8 cellular contexts compared by ENCODE assay signal in genomic region chr3:10602769-10603768, GRCh38.
A peak's percentile ranks its signal among the peaks of the same experiment; 100 is the strongest.
DNase-seq lines count a peak whose midpoint lies in the region; ATAC-seq and TF ChIP-seq lines count a peak whose summit lies in the region.

No MANE protein-coding gene starts in this region.

- no peaks in the 10 kb centered on the region for H3K9me3 Mint-ChIP-seq in activated CD4-positive, alpha-beta memory T cell treated with anti-CD3 and anti-CD28 coated beads, Interleukin-2, amount 10 ng/mL, durations not matched to agents 7 days and 5 days

- no peaks in the 10 kb centered on the region for H3K36me3 Mint-ChIP-seq in activated CD4-positive, alpha-beta memory T cell treated with anti-CD3 and anti-CD28 coated beads, Interleukin-2, amount 10 ng/mL, durations not matched to agents 7 days and 5 days (ENCODE audit: low read depth)

- H3K27ac ChIP-seq in lower lobe of right lung (no peak overlapping the region), thyroid gland (no peak overlapping the region)

- H3K4me1 Mint-ChIP-seq in activated CD4-positive, alpha-beta memory T cell treated with anti-CD3 and anti-CD28 coated beads, Interleukin-2, amount 10 ng/mL, durations not matched to agents 7 days and 5 days: peaks cover 31% of the 10 kb centered on the region

- POLR2A ChIA-PET in activated CD4-positive, alpha-beta memory T cell treated with anti-CD3 and anti-CD28 coated beads, Interleukin-2, amount 10 ng/mL, durations not matched to agents 7 days and 5 days (lab: Charles Lee): interaction anchor here (0.6 to 0.8 kb wide), 2 partner anchors 51 kb away, joined by 3 to 4 read pairs; no protein-coding TSS in a partner anchor

- peaks cover 29% of the 10 kb centered on the region for H3K27me3 ChIP-seq in lower lobe of right lung (ENCODE audit: low read depth)
- H3K27me3 ChIP-seq in thyroid gland: no peaks in the 10 kb centered on the region

- H3K4me3 Mint-ChIP-seq in activated CD4-positive, alpha-beta memory T cell treated with anti-CD3 and anti-CD28 coated beads, Interleukin-2, amount 10 ng/mL, durations not matched to agents 7 days and 5 days: peak overlapping the region; percentile 12

- H3K36me3 ChIP-seq in lower lobe of right lung (no peaks in the 10 kb centered on the region), thyroid gland (no peaks in the 10 kb centered on the region)

- CTCF ChIA-PET in activated CD4-positive, alpha-beta memory T cell treated with anti-CD3 and anti-CD28 coated beads, Interleukin-2, amount 10 ng/mL, durations not matched to agents 7 days and 5 days (lab: Charles Lee): interaction anchor here (0.9 to 1.5 kb wide), 2 partner anchors 51 to 70 kb away, joined by 3 to 6 read pairs; no protein-coding TSS in a partner anchor

- H3K4me3 ChIP-seq in lower lobe of right lung (no peak overlapping the region), thyroid gland (replicated peaks in 1 of 3) (no peak overlapping the region)

- 39 to 41% methylated on average over 15 of the region's 15 CpGs for WGBS in thyroid gland, 2 donors

- TF ChIP-seq CTCF in lower lobe of right lung (IDR thresholded peaks at IDR 0.05) (no peak), thyroid gland (IDR thresholded peaks at IDR 0.05) (no peak)

- H3K4me1 ChIP-seq in lower lobe of right lung (no peaks in the 10 kb centered on the region), thyroid gland (peaks cover 10 to 19% of the 10 kb centered on the region in 2 donors)

- peak; percentile 54 to 83 for ATAC-seq in lower lobe of right lung

- H3K9me3 ChIP-seq in lower lobe of right lung (no peaks in the 10 kb centered on the region), thyroid gland (no peaks in the 10 kb centered on the region)

- DNase-seq in NCI-H2029 treated with DMSO at 0.1 percent for 48 hours (lab: John Stamatoyannopoulos, UW): peak; percentile 9
- DNase-seq in NCI-H2029 (lab: John Stamatoyannopoulos, UW): no peak
- peak; percentile 73 for DNase-seq in activated CD4-positive, alpha-beta memory T cell treated with anti-CD3 and anti-CD28 coated beads, Interleukin-2, amount 10 ng/mL, durations not matched to agents 7 days and 5 days
- DNase-seq in lower lobe of right lung: no peak
- peak; percentile 31 to 46 for DNase-seq in thyroid gland
- DNase-seq in HuH-7.5 (ENCODE audit: low spot score): no peak
- no peak for DNase-seq in germinal center (ENCODE audit: low spot score)
- no peak for DNase-seq in HuH-7 (ENCODE audit: low spot score)

- H3K27me3 Mint-ChIP-seq in activated CD4-positive, alpha-beta memory T cell treated with anti-CD3 and anti-CD28 coated beads, Interleukin-2, amount 10 ng/mL, durations not matched to agents 7 days and 5 days: peaks cover 7% of the 10 kb centered on the region

- H3K27ac Mint-ChIP-seq in activated CD4-positive, alpha-beta memory T cell treated with anti-CD3 and anti-CD28 coated beads, Interleukin-2, amount 10 ng/mL, durations not matched to agents 7 days and 5 days: peak overlapping the region; percentile 87

- intact Hi-C loops in lower lobe of right lung (cut with DNase I) (no loop called here), thyroid gland (cut with DNase I) (no loop called here)

- no peak for TF ChIP-seq POLR2A in thyroid gland (IDR thresholded peaks at IDR 0.05)

Comparison
In these comparisons a context has a peak if more than half of its experiments do, and no peak if none do; other contexts are left out.
1. DNase-seq: peak in NCI-H2029 treated with DMSO at 0.1 percent for 48 hours (single experiment), activated CD4-positive, alpha-beta memory T cell treated with anti-CD3 and anti-CD28 coated beads, Interleukin-2, amount 10 ng/mL, durations not matched to agents 7 days and 5 days (single experiment) and thyroid gland (2 of 2); none in NCI-H2029 (single experiment), lower lobe of right lung (single experiment), HuH-7.5 (single experiment), germinal center (single experiment) and HuH-7 (single experiment).